In the genomic region with DNA sequence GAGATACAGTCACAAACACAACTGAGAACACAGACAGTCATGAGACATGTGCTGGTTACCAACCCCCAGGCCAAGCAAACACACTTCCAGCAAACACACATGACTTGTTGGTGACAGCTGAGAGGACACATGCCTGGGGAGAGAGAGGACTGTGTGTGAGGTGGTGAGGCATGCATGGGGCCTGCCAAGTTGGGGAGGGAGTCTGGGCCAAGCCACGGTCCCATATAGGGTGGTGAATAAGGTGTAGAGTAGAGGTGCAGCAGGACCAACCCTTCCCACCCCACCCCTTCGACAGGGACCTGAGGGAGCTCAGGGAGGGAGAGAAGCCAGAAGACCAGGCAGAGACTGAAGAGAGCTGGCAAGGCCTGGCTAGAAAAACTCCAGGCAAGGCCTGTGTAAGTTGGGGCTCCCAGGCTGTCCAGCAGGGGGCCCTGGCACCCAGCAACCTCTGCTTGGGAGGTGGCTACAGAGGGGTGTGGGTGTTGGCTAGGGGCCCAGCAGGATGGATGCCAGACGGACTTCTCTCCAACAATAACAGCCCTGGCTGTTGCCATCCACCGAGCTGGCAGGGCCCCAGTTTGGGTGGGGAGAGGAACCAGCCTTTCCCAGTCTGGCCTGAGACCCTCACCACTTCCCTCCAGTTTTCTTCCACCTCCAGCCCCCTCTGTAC, we compare ENCODE assay signal across 1 cellular context.
TF ChIP-seq lines count a peak whose summit lies in the region.

No MANE protein-coding gene starts in this region.

TF ChIP-seq in neural cell, 6 proteins besides CTCF, POLR2A, EP300 and RAD21:
- TF ChIP-seq, protein P1, sequence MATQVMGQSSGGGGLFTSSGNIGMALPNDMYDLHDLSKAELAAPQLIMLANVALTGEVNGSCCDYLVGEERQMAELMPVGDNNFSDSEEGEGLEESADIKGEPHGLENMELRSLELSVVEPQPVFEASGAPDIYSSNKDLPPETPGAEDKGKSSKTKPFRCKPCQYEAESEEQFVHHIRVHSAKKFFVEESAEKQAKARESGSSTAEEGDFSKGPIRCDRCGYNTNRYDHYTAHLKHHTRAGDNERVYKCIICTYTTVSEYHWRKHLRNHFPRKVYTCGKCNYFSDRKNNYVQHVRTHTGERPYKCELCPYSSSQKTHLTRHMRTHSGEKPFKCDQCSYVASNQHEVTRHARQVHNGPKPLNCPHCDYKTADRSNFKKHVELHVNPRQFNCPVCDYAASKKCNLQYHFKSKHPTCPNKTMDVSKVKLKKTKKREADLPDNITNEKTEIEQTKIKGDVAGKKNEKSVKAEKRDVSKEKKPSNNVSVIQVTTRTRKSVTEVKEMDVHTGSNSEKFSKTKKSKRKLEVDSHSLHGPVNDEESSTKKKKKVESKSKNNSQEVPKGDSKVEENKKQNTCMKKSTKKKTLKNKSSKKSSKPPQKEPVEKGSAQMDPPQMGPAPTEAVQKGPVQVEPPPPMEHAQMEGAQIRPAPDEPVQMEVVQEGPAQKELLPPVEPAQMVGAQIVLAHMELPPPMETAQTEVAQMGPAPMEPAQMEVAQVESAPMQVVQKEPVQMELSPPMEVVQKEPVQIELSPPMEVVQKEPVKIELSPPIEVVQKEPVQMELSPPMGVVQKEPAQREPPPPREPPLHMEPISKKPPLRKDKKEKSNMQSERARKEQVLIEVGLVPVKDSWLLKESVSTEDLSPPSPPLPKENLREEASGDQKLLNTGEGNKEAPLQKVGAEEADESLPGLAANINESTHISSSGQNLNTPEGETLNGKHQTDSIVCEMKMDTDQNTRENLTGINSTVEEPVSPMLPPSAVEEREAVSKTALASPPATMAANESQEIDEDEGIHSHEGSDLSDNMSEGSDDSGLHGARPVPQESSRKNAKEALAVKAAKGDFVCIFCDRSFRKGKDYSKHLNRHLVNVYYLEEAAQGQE (IDR thresholded peaks at IDR 0.05; ENCODE audit: borderline replicate concordance) = no peak
- TF ChIP-seq POLR2AphosphoS5 (IDR thresholded peaks at IDR 0.05) (no peak), EZH2 (IDR thresholded peaks at IDR 0.05; ENCODE audit: borderline replicate concordance, insufficient read depth, low read length, poor library complexity, severe bottlenecking) (no peak), TAF1 (IDR thresholded peaks at IDR 0.05; ENCODE audit: low read depth) (no peak), SMC3 (conservative IDR thresholded peaks at IDR 0.05; ENCODE audit: poor library complexity) (no peak), MXI1 (conservative IDR thresholded peaks at IDR 0.05; ENCODE audit: poor library complexity, severe bottlenecking) (no peak)
